In genomic region chr6:110877154-110877564, GRCh38 we compare ENCODE assay signal across 9 cellular contexts. TPM values are rescaled to one million over a fixed set of nuclear protein-coding genes. Genes with fewer than 3 reads are reported as not detected.
DNase-seq lines count a peak whose midpoint lies in the region; ATAC-seq and TF ChIP-seq lines count a peak whose summit lies in the region.
"Had no signal": no experiment of that assay in that cellular context is flagged by ENCODE, and none has a peak within 500 bp of the region (broad histone marks: within the 10 kb centered on the region; RNA-seq: fewer than 3 reads in every experiment).

No MANE protein-coding gene starts in this region.

- POLR2A ChIA-PET in HEK293 (lab: Yijun Ruan, JAX): interaction anchor here (1.1 to 6.7 kb wide), 6 partner anchors 9 to 211 kb away, joined by 3 to 339 read pairs (median 28); partner anchors contain the start of genes CDK19, GTF3C6 and SLC16A10

- H3K4me3 ChIP-seq in HEK293 (ENCODE audit: low read depth, low read length) (peak overlapping the region; percentile 92), skin epidermis (peak overlapping the region; percentile 82 to 99 (median 91))

- peaks cover 29% of the 10 kb centered on the region for H3K4me1 ChIP-seq in HEK293 (ENCODE audit: control insufficient read depth, insufficient read depth, low read length)

- H3K9me3 ChIP-seq in HEK293 (ENCODE audit: control insufficient read depth, insufficient read depth, low read depth, low read length) (no peaks in the 10 kb centered on the region), T-helper 17 cell (ENCODE audit: control insufficient read depth, low read length, poor library complexity, severe bottlenecking) (no peaks in the 10 kb centered on the region)

- TF ChIP-seq CTCF in HEK293 (tag by site-specific recombination; IDR thresholded peaks at IDR 0.05): no peak
- no peak for TF ChIP-seq CTCF in glutamatergic neuron (IDR thresholded peaks at IDR 0.05; ENCODE audit: partially characterized antibody, unreplicated experiment)

- peak overlapping the region; percentile 94 for H3K27ac Mint-ChIP-seq in T-helper 17 cell
- H3K27ac Mint-ChIP-seq in glutamatergic neuron (ENCODE audit: unreplicated experiment): no peak overlapping the region

- H3K27ac ChIP-seq in HEK293 (ENCODE audit: extremely low read depth, low read depth, low read length) (no peak overlapping the region), skin epidermis (peak overlapping the region in 16 of 21 experiments; percentile 37 to 99 (median 96))

- DNase-seq in T-helper 17 cell (no peak), glutamatergic neuron (no peak), cerebellar cortex (ENCODE audit: low spot score) (no peak), NCI-H2029 (lab: John Stamatoyannopoulos, UW) (no peak)
- DNase-seq: NCI-H187; stimulated activated CD4-positive, alpha-beta T cell treated with anti-CD3 and anti-CD28 coated beads, Interleukin-12 subunit alpha, Interleukin-12 subunit beta, amount 100 ng/mL, for 4 hours had no signal

- ATAC-seq in T-helper 17 cell (no peak), HG03439 (IDR thresholded peaks at IDR 0.05; ENCODE audit: unreplicated experiment) (no peak)

- H3K4me1 Mint-ChIP-seq in T-helper 17 cell (peaks cover 41% of the 10 kb centered on the region), glutamatergic neuron (ENCODE audit: low read depth, unreplicated experiment) (peaks cover 14% of the 10 kb centered on the region)

- H3K27me3 Mint-ChIP-seq in T-helper 17 cell: no peaks in the 10 kb centered on the region
- H3K27me3 Mint-ChIP-seq in glutamatergic neuron (ENCODE audit: unreplicated experiment): peaks cover 10% of the 10 kb centered on the region

- H3K36me3 Mint-ChIP-seq in T-helper 17 cell (ENCODE audit: low read depth) (no peaks in the 10 kb centered on the region), glutamatergic neuron (ENCODE audit: unreplicated experiment) (no peaks in the 10 kb centered on the region)

- CTCF ChIA-PET in HEK293 (lab: Yijun Ruan, JAX): interaction anchor here (0.6 to 4.4 kb wide), 9 partner anchors 9 to 350 kb away, joined by 3 to 40 read pairs (median 4); partner anchors contain the start of gene CDK19

- no peaks in the 10 kb centered on the region for H3K36me3 ChIP-seq in HEK293 (ENCODE audit: control insufficient read depth in 2 of 2, insufficient read depth in 1 of 2, low read length in 2 of 2)

- H3K9me3 Mint-ChIP-seq in glutamatergic neuron (ENCODE audit: unreplicated experiment): peaks cover 12% of the 10 kb centered on the region

- peak overlapping the region; percentile 96 for H3K4me3 Mint-ChIP-seq in T-helper 17 cell
- H3K4me3 Mint-ChIP-seq in glutamatergic neuron (ENCODE audit: unreplicated experiment): peak overlapping the region; percentile 81

TF ChIP-seq in HEK293, 187 proteins besides CTCF, POLR2A, EP300 and RAD21:
- TF ChIP-seq ATF2 (tag by site-specific recombination; IDR thresholded peaks at IDR 0.05; ENCODE audit: low read depth) (peak; percentile 50), ZBTB17 (tag by site-specific recombination; IDR thresholded peaks at IDR 0.05) (0 out of 2 replicates have a peak, but pooled peaks have one; percentile 4), ZNF629 (tag by site-specific recombination; IDR thresholded peaks at IDR 0.05) (peak; percentile 49; the same call in 1 of the 2 replicates), ZNF426 (tag by site-specific recombination; IDR thresholded peaks at IDR 0.05) (no peak), ZNF664 (tag by site-specific recombination; IDR thresholded peaks at IDR 0.05) (0 out of 2 replicates have a peak, but pooled peaks have one; percentile 37)

RNA-seq across cellular contexts. Expression of gene AMD1, which starts 2.6 kb away (rescaled TPM):
- 100 to 1,000 TPM; 101 to 121 TPM for total RNA-seq in T-helper 17 cell
- 26.1 TPM for total RNA-seq in glutamatergic neuron (ENCODE audit: unreplicated experiment)
